14 cellular contexts compared by ENCODE assay signal in the genomic region with DNA sequence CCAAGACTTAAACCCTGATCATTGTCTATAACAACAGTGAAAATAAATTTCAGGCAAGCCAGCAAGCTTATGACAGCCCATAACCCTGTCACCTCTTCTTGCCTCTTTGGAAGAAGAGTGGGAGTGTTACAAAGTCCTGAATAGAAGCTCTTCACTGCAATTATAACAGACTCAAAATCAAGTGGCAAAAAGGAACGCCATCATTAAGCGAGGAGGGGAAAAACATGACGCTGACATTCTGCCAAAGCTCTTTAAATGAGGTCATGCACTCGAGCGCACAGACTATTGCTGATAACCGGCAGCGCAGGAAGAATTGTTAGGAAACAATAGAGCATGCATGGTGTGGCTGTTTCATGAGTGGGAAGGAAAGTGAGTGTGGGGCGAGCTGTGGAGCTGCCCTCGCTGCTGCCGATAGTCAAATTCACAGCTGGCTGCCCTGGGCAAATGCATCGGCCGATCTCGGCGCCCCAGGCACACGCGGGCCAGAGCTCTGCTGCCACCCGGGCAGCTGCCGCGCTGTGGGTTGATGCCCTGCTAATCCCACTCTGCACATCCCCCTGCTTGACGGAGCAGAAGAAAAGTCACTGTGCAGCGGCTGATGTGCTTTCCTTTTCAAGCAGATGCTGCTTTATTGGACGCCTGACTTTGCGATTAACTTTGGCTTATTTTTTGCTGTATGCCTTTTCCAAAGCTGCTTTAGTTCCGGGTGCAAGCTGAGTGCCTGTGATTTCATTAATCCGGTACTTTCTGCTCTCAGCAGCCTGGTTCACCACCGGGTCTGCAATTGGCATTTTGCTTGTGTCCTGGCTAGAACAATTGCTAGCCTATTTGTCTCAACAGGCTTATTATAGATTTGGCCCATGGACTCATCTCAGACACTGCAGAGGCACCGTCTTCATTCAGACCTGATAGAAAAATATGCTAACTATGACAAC.
DNase-seq lines count a peak whose midpoint lies in the region; TF ChIP-seq lines count a peak whose summit lies in the region.
"Had no signal": no experiment of that assay in that cellular context is flagged by ENCODE, and none has a peak within 500 bp of the region (broad histone marks: within the 10 kb centered on the region; RNA-seq: fewer than 3 reads in every experiment).

No MANE protein-coding gene starts in this region.

- no peaks in the 10 kb centered on the region for H3K27me3 ChIP-seq in esophagus muscularis mucosa
- H3K27me3 ChIP-seq: gastrocnemius medialis had no signal

- no peaks in the 10 kb centered on the region for H3K36me3 Mint-ChIP-seq in HFFc6 (ENCODE audit: low read depth)
- no peaks in the 10 kb centered on the region for H3K36me3 Mint-ChIP-seq in T-helper 2 cell treated with Interferon-gamma antibody and Interleukin-4, amounts not matched to agents 5 μg/mL and 100 μg/mL, for 36 hours (ENCODE audit: low read depth)
- no peaks in the 10 kb centered on the region for H3K36me3 Mint-ChIP-seq in activated naive CD4-positive, alpha-beta T cell treated with anti-CD3 and anti-CD28 coated beads, Interleukin-2, amount 10 ng/mL, durations not matched to agents 7 days and 5 days

- no peaks in the 10 kb centered on the region for H3K9me3 Mint-ChIP-seq in HFFc6
- H3K9me3 Mint-ChIP-seq in T-helper 2 cell treated with Interferon-gamma antibody and Interleukin-4, amounts not matched to agents 5 μg/mL and 100 μg/mL, for 36 hours: no peaks in the 10 kb centered on the region
- no peaks in the 10 kb centered on the region for H3K9me3 Mint-ChIP-seq in activated naive CD4-positive, alpha-beta T cell treated with anti-CD3 and anti-CD28 coated beads, Interleukin-2, amount 10 ng/mL, durations not matched to agents 7 days and 5 days
- H3K9me3 Mint-ChIP-seq: nephron had no signal

- CTCF ChIA-PET in activated naive CD4-positive, alpha-beta T cell treated with anti-CD3 and anti-CD28 coated beads, Interleukin-2, amount 10 ng/mL, durations not matched to agents 7 days and 5 days (lab: Charles Lee): interaction anchor here (1.2 kb wide), 1 partner anchor 433 kb away, joined by 3 read pairs; no protein-coding TSS in a partner anchor

- 66% methylated on average over 18 of the region's 27 CpGs for WGBS in esophagus muscularis mucosa

- intact Hi-C loops in esophagus muscularis mucosa (cut with DNase I): no loop called here

- no peaks in the 10 kb centered on the region for H3K4me1 ChIP-seq in esophagus muscularis mucosa
- H3K4me1 ChIP-seq: gastrocnemius medialis had no signal

- no peaks in the 10 kb centered on the region for H3K4me1 Mint-ChIP-seq in HFFc6 (ENCODE audit: low read depth)
- H3K4me1 Mint-ChIP-seq in T-helper 2 cell treated with Interferon-gamma antibody and Interleukin-4, amounts not matched to agents 5 μg/mL and 100 μg/mL, for 36 hours (ENCODE audit: low read depth): no peaks in the 10 kb centered on the region
- no peaks in the 10 kb centered on the region for H3K4me1 Mint-ChIP-seq in activated naive CD4-positive, alpha-beta T cell treated with anti-CD3 and anti-CD28 coated beads, Interleukin-2, amount 10 ng/mL, durations not matched to agents 7 days and 5 days

- no peak overlapping the region for H3K27ac Mint-ChIP-seq in HFFc6
- H3K27ac Mint-ChIP-seq in T-helper 2 cell treated with Interferon-gamma antibody and Interleukin-4, amounts not matched to agents 5 μg/mL and 100 μg/mL, for 36 hours: no peak overlapping the region
- H3K27ac Mint-ChIP-seq in activated naive CD4-positive, alpha-beta T cell treated with anti-CD3 and anti-CD28 coated beads, Interleukin-2, amount 10 ng/mL, durations not matched to agents 7 days and 5 days: no peak overlapping the region
- H3K27ac Mint-ChIP-seq: nephron had no signal

- no peaks in the 10 kb centered on the region for H3K9me3 ChIP-seq in esophagus muscularis mucosa
- H3K9me3 ChIP-seq: gastrocnemius medialis had no signal

- peak overlapping the region; percentile 14; the same call in 1 of the 2 replicates for H3K4me3 Mint-ChIP-seq in HFFc6
- H3K4me3 Mint-ChIP-seq in T-helper 2 cell treated with Interferon-gamma antibody and Interleukin-4, amounts not matched to agents 5 μg/mL and 100 μg/mL, for 36 hours: no peak overlapping the region
- no peak overlapping the region for H3K4me3 Mint-ChIP-seq in activated naive CD4-positive, alpha-beta T cell treated with anti-CD3 and anti-CD28 coated beads, Interleukin-2, amount 10 ng/mL, durations not matched to agents 7 days and 5 days
- H3K4me3 Mint-ChIP-seq: nephron had no signal

- H3K36me3 ChIP-seq in esophagus muscularis mucosa: no peaks in the 10 kb centered on the region
- H3K36me3 ChIP-seq: gastrocnemius medialis had no signal

- TF ChIP-seq CTCF in HFFc6 (IDR thresholded peaks at IDR 0.05) (no peak), esophagus muscularis mucosa (IDR thresholded peaks at IDR 0.05) (no peak), retinal pigment epithelial cell (conservative IDR thresholded peaks at IDR 0.05; ENCODE audit: low read depth, low read length) (no peak)

- TF ChIP-seq EP300 in esophagus muscularis mucosa (IDR thresholded peaks at IDR 0.05): no peak

- DNase-seq in HFFc6 (no peak), NCI-H524 treated with DMSO at 0.1 percent for 48 hours (lab: John Stamatoyannopoulos, UW) (peak; percentile 78), esophagus muscularis mucosa (ENCODE audit: extremely low spot score) (no peak), retinal pigment epithelial cell (ENCODE audit: low read depth) (no peak)
- no peak for DNase-seq in T-helper 2 cell treated with Interferon-gamma antibody and Interleukin-4, amounts not matched to agents 5 μg/mL and 100 μg/mL, for 36 hours (ENCODE audit: low spot score)
- no peak for DNase-seq in activated CD4-positive, CD25-positive, alpha-beta regulatory T cell treated with anti-CD3 and anti-CD28 coated beads, Interleukin-2, amount 50 U/mL, for 72 hours
- no peak for DNase-seq in activated CD4-positive, alpha-beta T cell treated with anti-CD3 and anti-CD28 coated beads, Interleukin-2, amount 50 U/mL, for 1 hour
- no peak for DNase-seq in activated naive CD4-positive, alpha-beta T cell treated with anti-CD3 and anti-CD28 coated beads, Interleukin-2, amount 10 ng/mL, durations not matched to agents 7 days and 5 days
- DNase-seq: amniotic stem cell; DND-41; gastrocnemius medialis; SHP77 treated with DMSO at 0.1 percent for 48 hours; stimulated activated CD4-positive, alpha-beta T cell treated with anti-CD3 and anti-CD28 coated beads, Interleukin-4, amount 100 ng/mL, for 4 hours had no signal

- no peaks in the 10 kb centered on the region for H3K27me3 Mint-ChIP-seq in HFFc6 (ENCODE audit: insufficient read depth)
- no peaks in the 10 kb centered on the region for H3K27me3 Mint-ChIP-seq in T-helper 2 cell treated with Interferon-gamma antibody and Interleukin-4, amounts not matched to agents 5 μg/mL and 100 μg/mL, for 36 hours (ENCODE audit: low read depth)
- no peaks in the 10 kb centered on the region for H3K27me3 Mint-ChIP-seq in activated naive CD4-positive, alpha-beta T cell treated with anti-CD3 and anti-CD28 coated beads, Interleukin-2, amount 10 ng/mL, durations not matched to agents 7 days and 5 days

- H3K4me3 ChIP-seq in esophagus muscularis mucosa (peak overlapping the region in 3 of 4 donors; percentile 24 to 39 (median 33)), retinal pigment epithelial cell (ENCODE audit: low read length) (peak overlapping the region; percentile 52)

- peak overlapping the region in 2 of 4 donors; percentile 5 to 11 for H3K27ac ChIP-seq in esophagus muscularis mucosa (replicated peaks in 1 of 4)
- H3K27ac ChIP-seq: gastrocnemius medialis had no signal

- TF ChIP-seq POLR2A in esophagus muscularis mucosa (IDR thresholded peaks at IDR 0.05; ENCODE audit: low read depth): no peak
